ENCODE assay signal across 1 cellular context in the genomic region with DNA sequence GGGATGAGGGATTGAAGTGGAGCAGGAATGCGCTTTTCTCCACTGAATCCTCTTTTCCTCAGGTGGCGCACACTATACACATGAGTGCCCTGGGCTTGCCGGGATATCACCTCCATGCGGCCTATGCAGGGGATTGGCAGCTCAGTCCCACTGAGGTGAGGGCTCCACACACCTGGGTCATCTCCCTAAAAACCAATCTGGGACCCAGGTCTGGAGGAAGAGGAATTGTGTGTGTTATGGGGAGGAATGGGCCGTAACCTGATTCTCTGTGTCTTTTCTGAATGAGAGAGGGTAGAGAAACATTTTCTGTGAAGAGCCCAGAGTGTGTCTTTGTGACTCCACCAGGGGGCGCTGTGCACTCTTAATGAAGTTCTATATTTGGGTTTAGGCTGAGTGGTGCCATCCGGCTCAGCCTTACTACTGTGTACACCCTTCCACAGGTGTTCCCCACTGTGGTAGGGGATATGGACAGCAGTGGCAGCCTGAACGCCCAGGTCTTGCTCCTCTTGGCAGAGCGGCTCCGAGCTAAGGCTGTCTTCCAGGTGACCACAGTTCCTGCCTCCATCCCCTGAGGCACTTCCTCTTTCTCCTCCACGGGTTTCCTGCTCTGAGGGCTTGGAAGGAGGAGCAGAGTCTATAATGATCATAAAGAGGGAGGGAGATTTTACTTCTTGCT.
TF ChIP-seq lines count a peak whose summit lies in the region.

No MANE protein-coding gene starts in this region.

TF ChIP-seq in SK-N-SH treated with all-trans-retinoic acid at 6 μM for 48 hours, 23 proteins besides CTCF, POLR2A, EP300 and RAD21 (continued from another document):
- TF ChIP-seq, protein P1, sequence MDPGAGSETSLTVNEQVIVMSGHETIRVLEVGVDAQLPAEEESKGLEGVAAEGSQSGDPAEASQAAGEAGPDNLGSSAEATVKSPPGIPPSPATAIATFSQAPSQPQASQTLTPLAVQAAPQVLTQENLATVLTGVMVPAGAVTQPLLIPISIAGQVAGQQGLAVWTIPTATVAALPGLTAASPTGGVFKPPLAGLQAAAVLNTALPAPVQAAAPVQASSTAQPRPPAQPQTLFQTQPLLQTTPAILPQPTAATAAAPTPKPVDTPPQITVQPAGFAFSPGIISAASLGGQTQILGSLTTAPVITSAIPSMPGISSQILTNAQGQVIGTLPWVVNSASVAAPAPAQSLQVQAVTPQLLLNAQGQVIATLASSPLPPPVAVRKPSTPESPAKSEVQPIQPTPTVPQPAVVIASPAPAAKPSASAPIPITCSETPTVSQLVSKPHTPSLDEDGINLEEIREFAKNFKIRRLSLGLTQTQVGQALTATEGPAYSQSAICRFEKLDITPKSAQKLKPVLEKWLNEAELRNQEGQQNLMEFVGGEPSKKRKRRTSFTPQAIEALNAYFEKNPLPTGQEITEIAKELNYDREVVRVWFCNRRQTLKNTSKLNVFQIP (CRISPR knock-in tag; IDR thresholded peaks at IDR 0.05; ENCODE audit: borderline replicate concordance, low read depth), result no peak
- no peak for TF ChIP-seq ZNF565 (CRISPR knock-in tag; conservative IDR thresholded peaks at IDR 0.05; ENCODE audit: low read depth)
- TF ChIP-seq SNAI2 (CRISPR knock-in tag; IDR thresholded peaks at IDR 0.05), result no peak
- TF ChIP-seq ZNF70 (CRISPR knock-in tag; IDR thresholded peaks at IDR 0.05), result no peak
- no peak for TF ChIP-seq GLIS3 (CRISPR knock-in tag; IDR thresholded peaks at IDR 0.05)
- TF ChIP-seq, protein P2, sequence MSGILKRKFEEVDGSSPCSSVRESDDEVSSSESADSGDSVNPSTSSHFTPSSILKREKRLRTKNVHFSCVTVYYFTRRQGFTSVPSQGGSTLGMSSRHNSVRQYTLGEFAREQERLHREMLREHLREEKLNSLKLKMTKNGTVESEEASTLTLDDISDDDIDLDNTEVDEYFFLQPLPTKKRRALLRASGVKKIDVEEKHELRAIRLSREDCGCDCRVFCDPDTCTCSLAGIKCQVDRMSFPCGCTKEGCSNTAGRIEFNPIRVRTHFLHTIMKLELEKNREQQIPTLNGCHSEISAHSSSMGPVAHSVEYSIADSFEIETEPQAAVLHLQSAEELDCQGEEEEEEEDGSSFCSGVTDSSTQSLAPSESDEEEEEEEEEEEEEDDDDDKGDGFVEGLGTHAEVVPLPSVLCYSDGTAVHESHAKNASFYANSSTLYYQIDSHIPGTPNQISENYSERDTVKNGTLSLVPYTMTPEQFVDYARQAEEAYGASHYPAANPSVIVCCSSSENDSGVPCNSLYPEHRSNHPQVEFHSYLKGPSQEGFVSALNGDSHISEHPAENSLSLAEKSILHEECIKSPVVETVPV (CRISPR knock-in tag; IDR thresholded peaks at IDR 0.05), result no peak
- TF ChIP-seq OSR1 (CRISPR knock-in tag; IDR thresholded peaks at IDR 0.05), result no peak
TF ChIP-seq in SK-N-SH treated with all-trans-retinoic acid at 6 μM for 48 hours: peak in this region for 0.
